In genomic region chr3:185067173-185067572, GRCh38 we compare ENCODE assay signal across 21 cellular contexts.
"Had no signal": no experiment of that assay in that cellular context is flagged by ENCODE, and none has a peak within 500 bp of the region (broad histone marks: within the 10 kb centered on the region; RNA-seq: fewer than 3 reads in every experiment).

No MANE protein-coding gene starts in this region.

- H3K36me3 ChIP-seq: SJSA1 had no signal

- H3K4me2 ChIP-seq: KMS-11 had no signal

- H3K27ac ChIP-seq: KMS-11, SJSA1, SK-N-MC had no signal

- DNase-seq: IMR-90, Kasumi-1, MV-4-11, NCI-H1048, NCI-H1105, NCI-H1417, NCI-H1436 treated with DMSO at 0.1 percent for 48 hours, NCI-H1694, NCI-H187 treated with DMSO at 0.1 percent for 48 hours, NCI-H2029 treated with DMSO at 0.1 percent for 48 hours, NCI-H2171 treated with DMSO at 0.1 percent for 48 hours, NCI-H524, NCI-H526 treated with DMSO at 0.1 percent for 48 hours, NCI-H774, Right ventricle myocardium superior, RPMI8226, SIG-M5 had no signal

- H3K27me3 ChIP-seq: SJSA1 had no signal

- FAIRE-seq: RCC 7860 had no signal

- H3K9me3 ChIP-seq: SJSA1 had no signal

- H3K4me3 ChIP-seq: SJSA1, SK-N-MC had no signal

- H3K9ac ChIP-seq: KMS-11 had no signal

- H3K4me1 ChIP-seq: SJSA1 had no signal
